In the genomic region with DNA sequence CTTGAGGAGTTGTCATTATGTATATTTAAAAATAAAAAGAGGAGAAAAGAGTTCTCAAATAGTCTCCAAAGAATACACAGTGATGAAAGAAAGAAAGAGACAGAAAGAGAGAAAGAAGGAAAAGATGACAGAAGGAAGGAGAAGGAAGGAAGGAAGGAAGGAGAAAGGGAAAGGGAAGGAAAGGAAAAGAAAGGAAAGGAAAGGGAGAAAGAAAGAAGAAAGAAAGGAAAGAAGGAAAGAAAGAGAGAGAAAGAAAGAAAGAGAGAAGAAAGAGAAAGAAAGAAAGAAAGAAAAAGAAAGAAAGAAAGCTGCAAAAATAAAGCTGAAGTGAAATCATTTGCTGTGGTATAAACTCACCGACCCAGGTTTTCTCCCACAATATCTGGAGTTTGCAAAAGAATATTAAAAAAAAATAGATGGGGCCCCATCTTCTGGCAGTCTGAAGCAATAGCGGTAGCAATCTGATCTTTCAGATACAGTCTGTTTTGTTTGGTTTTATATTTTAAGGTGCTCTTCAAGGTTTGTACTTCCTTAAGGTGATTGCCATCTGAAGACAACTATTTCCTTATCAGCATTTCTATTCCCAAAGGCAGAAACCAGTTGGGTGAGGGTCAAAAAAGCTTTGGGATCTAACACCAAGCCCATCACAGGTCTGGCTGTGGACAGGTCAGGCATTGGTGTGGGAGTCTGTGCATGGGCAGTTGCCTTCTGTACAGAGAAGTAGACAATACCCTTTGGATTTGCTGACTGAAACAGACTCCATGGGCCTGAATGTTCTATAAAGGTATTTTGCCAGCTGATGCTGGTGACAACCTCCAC, we compare ENCODE assay signal across 8 cellular contexts.
A peak's percentile ranks its signal among the peaks of the same experiment; 100 is the strongest.
DNase-seq lines count a peak whose midpoint lies in the region; ATAC-seq, FAIRE-seq and TF ChIP-seq lines count a peak whose summit lies in the region.

No MANE protein-coding gene starts in this region.

- no peak overlapping the region for H3K27ac ChIP-seq in GM23338 (ENCODE audit: low read depth)

- intact Hi-C loops in posterior cingulate gyrus (cut with DNase I) = loop anchor here (5.0 kb wide), 1 partner anchor 285 kb away; no protein-coding TSS in a partner anchor

- H3K27me3 ChIP-seq in GM23338 (ENCODE audit: insufficient read depth) = no peaks in the 10 kb centered on the region

- peaks cover 36% of the 10 kb centered on the region for H3K4me1 Mint-ChIP-seq in GM23338

- no peaks in the 10 kb centered on the region for H3K9me3 Mint-ChIP-seq in GM23338

- H3K36me3 ChIP-seq in GM23338 (ENCODE audit: insufficient read depth) = no peaks in the 10 kb centered on the region

- peak; percentile 33 to 42; a peak in 3 of 4 replicates for TF ChIP-seq CTCF in GM23338 (conservative IDR thresholded peaks at IDR 0.05; ENCODE audit: low read depth in 2 of 2)

- no peaks in the 10 kb centered on the region for H4K20me1 ChIP-seq in GM23338 (replicated peaks; ENCODE audit: insufficient read depth)

- H3K36me3 Mint-ChIP-seq in GM23338 (ENCODE audit: low read depth) = no peaks in the 10 kb centered on the region

- H3K27me3 Mint-ChIP-seq in GM23338 (ENCODE audit: insufficient read depth, low read depth, poor library complexity) = peaks cover 5% of the 10 kb centered on the region

- FAIRE-seq in HTR-8/SVneo (lab: Jason Lieb, UNC) = no peak

- H3K4me2 ChIP-seq in GM23338 = peak overlapping the region; percentile 23

- no peak overlapping the region for H3K4me3 ChIP-seq in GM23338

- H3K4me1 ChIP-seq in GM23338 (ENCODE audit: insufficient read depth) = peaks cover 38% of the 10 kb centered on the region

- no peak overlapping the region for H2AFZ ChIP-seq in GM23338

- H3K4me3 Mint-ChIP-seq in GM23338 = no peak overlapping the region

- no peaks in the 10 kb centered on the region for H3F3A ChIP-seq in GM23338 (replicated peaks; ENCODE audit: low read depth)

- no peak for ATAC-seq in GM23338

- H3K79me2 ChIP-seq in GM23338 (replicated peaks; ENCODE audit: insufficient read depth) = no peaks in the 10 kb centered on the region

- H3K27ac Mint-ChIP-seq in GM23338 = no peak overlapping the region

- H3K9me2 ChIP-seq in GM23338 (ENCODE audit: insufficient read depth) = peaks cover 6% of the 10 kb centered on the region; the same call in 1 of the 2 replicates

- peak; percentile 53 to 54 for DNase-seq in AML-193 (lab: John Stamatoyannopoulos, UW)
- peak; percentile 8 for DNase-seq in GM23338 (ENCODE audit: low spot score)
- peak; percentile 58 for DNase-seq in OCI-M1 (lab: John Stamatoyannopoulos, UW)
- DNase-seq in fibroblast of peridontal ligament (ENCODE audit: extremely low read depth) = peak; percentile 64
- no peak for DNase-seq in activated gamma-delta T cell treated with Interleukin-2 at 50 U/mL for 16 hours
- DNase-seq in HTR-8/SVneo (ENCODE audit: insufficient read length, low spot score) = no peak
- no peak for DNase-seq in activated CD8-positive, alpha-beta memory T cell treated with anti-CD3 and anti-CD28 coated beads, Interleukin-2, amount 50 U/mL, for 4 hours
- no peak for DNase-seq in posterior cingulate gyrus

TF ChIP-seq in GM23338, 12 proteins besides CTCF, POLR2A, EP300 and RAD21 (continues in another document):
- TF ChIP-seq, protein P1, sequence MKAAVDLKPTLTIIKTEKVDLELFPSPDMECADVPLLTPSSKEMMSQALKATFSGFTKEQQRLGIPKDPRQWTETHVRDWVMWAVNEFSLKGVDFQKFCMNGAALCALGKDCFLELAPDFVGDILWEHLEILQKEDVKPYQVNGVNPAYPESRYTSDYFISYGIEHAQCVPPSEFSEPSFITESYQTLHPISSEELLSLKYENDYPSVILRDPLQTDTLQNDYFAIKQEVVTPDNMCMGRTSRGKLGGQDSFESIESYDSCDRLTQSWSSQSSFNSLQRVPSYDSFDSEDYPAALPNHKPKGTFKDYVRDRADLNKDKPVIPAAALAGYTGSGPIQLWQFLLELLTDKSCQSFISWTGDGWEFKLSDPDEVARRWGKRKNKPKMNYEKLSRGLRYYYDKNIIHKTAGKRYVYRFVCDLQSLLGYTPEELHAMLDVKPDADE (IDR thresholded peaks at IDR 0.05) = no peak
- no peak for TF ChIP-seq ZNF114 (CRISPR knock-in tag; IDR thresholded peaks at IDR 0.05)
- no peak for TF ChIP-seq EZH2phosphoT487 (IDR thresholded peaks at IDR 0.05; ENCODE audit: unreplicated experiment)
- no peak for TF ChIP-seq POLR2AphosphoS5 (IDR thresholded peaks at IDR 0.05; ENCODE audit: low read depth)
- TF ChIP-seq, protein P2, sequence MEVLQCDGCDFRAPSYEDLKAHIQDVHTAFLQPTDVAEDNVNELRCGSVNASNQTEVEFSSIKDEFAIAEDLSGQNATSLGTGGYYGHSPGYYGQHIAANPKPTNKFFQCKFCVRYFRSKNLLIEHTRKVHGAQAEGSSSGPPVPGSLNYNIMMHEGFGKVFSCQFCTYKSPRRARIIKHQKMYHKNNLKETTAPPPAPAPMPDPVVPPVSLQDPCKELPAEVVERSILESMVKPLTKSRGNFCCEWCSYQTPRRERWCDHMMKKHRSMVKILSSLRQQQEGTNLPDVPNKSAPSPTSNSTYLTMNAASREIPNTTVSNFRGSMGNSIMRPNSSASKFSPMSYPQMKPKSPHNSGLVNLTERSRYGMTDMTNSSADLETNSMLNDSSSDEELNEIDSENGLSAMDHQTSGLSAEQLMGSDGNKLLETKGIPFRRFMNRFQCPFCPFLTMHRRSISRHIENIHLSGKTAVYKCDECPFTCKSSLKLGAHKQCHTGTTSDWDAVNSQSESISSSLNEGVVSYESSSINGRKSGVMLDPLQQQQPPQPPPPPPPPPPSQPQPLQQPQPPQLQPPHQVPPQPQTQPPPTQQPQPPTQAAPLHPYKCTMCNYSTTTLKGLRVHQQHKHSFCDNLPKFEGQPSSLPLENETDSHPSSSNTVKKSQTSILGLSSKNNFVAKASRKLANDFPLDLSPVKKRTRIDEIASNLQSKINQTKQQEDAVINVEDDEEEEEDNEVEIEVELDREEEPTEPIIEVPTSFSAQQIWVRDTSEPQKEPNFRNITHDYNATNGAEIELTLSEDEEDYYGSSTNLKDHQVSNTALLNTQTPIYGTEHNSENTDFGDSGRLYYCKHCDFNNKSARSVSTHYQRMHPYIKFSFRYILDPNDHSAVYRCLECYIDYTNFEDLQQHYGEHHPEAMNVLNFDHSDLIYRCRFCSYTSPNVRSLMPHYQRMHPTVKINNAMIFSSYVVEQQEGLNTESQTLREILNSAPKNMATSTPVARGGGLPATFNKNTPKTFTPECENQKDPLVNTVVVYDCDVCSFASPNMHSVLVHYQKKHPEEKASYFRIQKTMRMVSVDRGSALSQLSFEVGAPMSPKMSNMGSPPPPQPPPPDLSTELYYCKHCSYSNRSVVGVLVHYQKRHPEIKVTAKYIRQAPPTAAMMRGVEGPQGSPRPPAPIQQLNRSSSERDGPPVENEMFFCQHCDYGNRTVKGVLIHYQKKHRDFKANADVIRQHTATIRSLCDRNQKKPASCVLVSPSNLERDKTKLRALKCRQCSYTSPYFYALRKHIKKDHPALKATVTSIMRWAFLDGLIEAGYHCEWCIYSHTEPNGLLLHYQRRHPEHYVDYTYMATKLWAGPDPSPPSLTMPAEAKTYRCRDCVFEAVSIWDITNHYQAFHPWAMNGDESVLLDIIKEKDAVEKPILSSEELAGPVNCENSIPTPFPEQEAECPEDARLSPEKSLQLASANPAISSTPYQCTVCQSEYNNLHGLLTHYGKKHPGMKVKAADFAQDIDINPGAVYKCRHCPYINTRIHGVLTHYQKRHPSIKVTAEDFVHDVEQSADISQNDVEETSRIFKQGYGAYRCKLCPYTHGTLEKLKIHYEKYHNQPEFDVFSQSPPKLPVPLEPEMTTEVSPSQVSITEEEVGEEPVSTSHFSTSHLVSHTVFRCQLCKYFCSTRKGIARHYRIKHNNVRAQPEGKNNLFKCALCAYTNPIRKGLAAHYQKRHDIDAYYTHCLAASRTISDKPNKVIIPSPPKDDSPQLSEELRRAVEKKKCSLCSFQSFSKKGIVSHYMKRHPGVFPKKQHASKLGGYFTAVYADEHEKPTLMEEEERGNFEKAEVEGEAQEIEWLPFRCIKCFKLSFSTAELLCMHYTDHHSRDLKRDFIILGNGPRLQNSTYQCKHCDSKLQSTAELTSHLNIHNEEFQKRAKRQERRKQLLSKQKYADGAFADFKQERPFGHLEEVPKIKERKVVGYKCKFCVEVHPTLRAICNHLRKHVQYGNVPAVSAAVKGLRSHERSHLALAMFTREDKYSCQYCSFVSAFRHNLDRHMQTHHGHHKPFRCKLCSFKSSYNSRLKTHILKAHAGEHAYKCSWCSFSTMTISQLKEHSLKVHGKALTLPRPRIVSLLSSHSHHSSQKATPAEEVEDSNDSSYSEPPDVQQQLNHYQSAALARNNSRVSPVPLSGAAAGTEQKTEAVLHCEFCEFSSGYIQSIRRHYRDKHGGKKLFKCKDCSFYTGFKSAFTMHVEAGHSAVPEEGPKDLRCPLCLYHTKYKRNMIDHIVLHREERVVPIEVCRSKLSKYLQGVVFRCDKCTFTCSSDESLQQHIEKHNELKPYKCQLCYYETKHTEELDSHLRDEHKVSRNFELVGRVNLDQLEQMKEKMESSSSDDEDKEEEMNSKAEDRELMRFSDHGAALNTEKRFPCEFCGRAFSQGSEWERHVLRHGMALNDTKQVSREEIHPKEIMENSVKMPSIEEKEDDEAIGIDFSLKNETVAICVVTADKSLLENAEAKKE (CRISPR knock-in tag; IDR thresholded peaks at IDR 0.05) = no peak
- no peak for TF ChIP-seq STAT1 (IDR thresholded peaks at IDR 0.05; ENCODE audit: unreplicated experiment)
- TF ChIP-seq NANOG (IDR thresholded peaks at IDR 0.05; ENCODE audit: borderline replicate concordance) = no peak
- TF ChIP-seq JUNB (IDR thresholded peaks at IDR 0.05; ENCODE audit: unreplicated experiment) = no peak

Comparison
In these comparisons a context has a peak if more than half of its experiments do, and no peak if none do; other contexts are left out.
1. DNase-seq: peak in AML-193 (2 of 2), GM23338 (single experiment), OCI-M1 (single experiment) and fibroblast of peridontal ligament (single experiment); none in activated gamma-delta T cell treated with Interleukin-2 at 50 U/mL for 16 hours (single experiment), HTR-8/SVneo (single experiment), activated CD8-positive, alpha-beta memory T cell treated with anti-CD3 and anti-CD28 coated beads, Interleukin-2, amount 50 U/mL, for 4 hours (single experiment) and posterior cingulate gyrus (0 of 10).